In the genomic region with DNA sequence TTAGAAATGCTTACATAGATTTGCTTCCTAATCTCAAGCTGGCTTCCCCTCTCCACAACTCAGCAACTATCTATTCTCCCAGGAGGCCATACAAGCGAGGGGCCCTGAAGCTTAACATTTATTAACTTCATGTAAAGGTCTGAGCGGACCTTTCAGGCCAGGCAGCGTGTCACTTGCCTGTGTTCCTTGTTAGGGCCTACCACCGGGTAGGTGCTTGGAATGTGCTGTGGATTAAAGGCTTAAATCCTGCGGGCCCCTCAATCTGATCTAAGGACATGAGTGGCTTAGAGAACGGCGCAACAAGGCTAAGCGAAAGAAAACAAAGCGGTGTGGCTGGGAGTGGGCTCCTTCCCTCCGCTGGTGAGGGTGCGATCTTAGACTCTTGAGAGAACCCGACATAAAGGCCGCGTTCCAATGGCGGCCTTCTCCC, we compare ENCODE assay signal across 8 cellular contexts. TPM values are rescaled to one million over a fixed set of nuclear protein-coding genes. Genes with fewer than 3 reads are reported as not detected.
DNase-seq lines count a peak whose midpoint lies in the region; ATAC-seq and TF ChIP-seq lines count a peak whose summit lies in the region.

No MANE protein-coding gene starts in this region.

- ATAC-seq in GM18511 (IDR thresholded peaks at IDR 0.05; ENCODE audit: unreplicated experiment) (peak; percentile 2), HG03097 (IDR thresholded peaks at IDR 0.05; ENCODE audit: low FRiP score, unreplicated experiment) (no peak), GM21528 (IDR thresholded peaks at IDR 0.05; ENCODE audit: low FRiP score, unreplicated experiment) (no peak), HG02610 (IDR thresholded peaks at IDR 0.05; ENCODE audit: unreplicated experiment) (no peak)

- H3K27me3 ChIP-seq in dorsolateral prefrontal cortex (no peaks in the 10 kb centered on the region), muscle layer of duodenum (ENCODE audit: low read depth, low read length) (no peaks in the 10 kb centered on the region)

- peaks cover 0 to 11% of the 10 kb centered on the region in 2 donors for H3K36me3 ChIP-seq in muscle layer of duodenum (ENCODE audit: control insufficient read depth in 1 of 2, insufficient read depth in 2 of 2, low read length in 2 of 2)

- peaks cover 12 to 20% of the 10 kb centered on the region in 2 donors for H3K4me1 ChIP-seq in muscle layer of duodenum (ENCODE audit: control insufficient read depth in 1 of 2, insufficient read depth in 2 of 2, low read length in 2 of 2)

- DNase-seq in NCI-H524 (lab: John Stamatoyannopoulos, UW): peak; percentile 42 to 72
- no peak for DNase-seq in dorsolateral prefrontal cortex
- no peak for DNase-seq in ureter (ENCODE audit: low spot score)

- peak in 2 of 56 donors; percentile 10 to 13 for TF ChIP-seq CTCF in dorsolateral prefrontal cortex (IDR thresholded peaks at IDR 0.05 in 54 of 56, conservative IDR thresholded peaks at IDR 0.05 in 2 of 56; ENCODE audit: low read depth in 1 of 56, partially characterized antibody in 56 of 56)

- peak overlapping the region; percentile 72 to 100 (median 98) for H3K4me3 ChIP-seq in dorsolateral prefrontal cortex
- H3K4me3 ChIP-seq in muscle layer of duodenum (ENCODE audit: low read depth in 1 of 2, low read length in 2 of 2): peak overlapping the region; percentile 88 to 95

- H3K27ac ChIP-seq in dorsolateral prefrontal cortex: peak overlapping the region; percentile 96 to 100 (median 100)
- H3K27ac ChIP-seq in muscle layer of duodenum (ENCODE audit: low read length): peak overlapping the region; percentile 100

- intact Hi-C loops in dorsolateral prefrontal cortex (cut with DNase I): loop anchor here (2.0 to 10.0 kb wide), 3 partner anchors 88 to 186 kb away; a partner anchor contains a TSS

- no peaks in the 10 kb centered on the region for H3K9me3 ChIP-seq in muscle layer of duodenum (ENCODE audit: control insufficient read depth in 1 of 2, low read length in 2 of 2)

RNA-seq across cellular contexts. Expression of a gene that starts 0.7 kb away (rescaled TPM):
- 100 to 1,000 TPM in 51 of 120 experiments, 10 to 100 TPM in 69; 61.6 to 183 (median 97.3) TPM for total RNA-seq in dorsolateral prefrontal cortex
- total RNA-seq in ureter: 114 TPM

RNA-seq across cellular contexts. Expression of a gene that starts 24.8 kb away (rescaled TPM):
- total RNA-seq in dorsolateral prefrontal cortex (10 to 100 TPM in 115 of 120 experiments, 1 to 10 TPM in 5; 7.5 to 24.1 (median 14.4) TPM), ureter (22.1 TPM)

Comparison
In these comparisons a context has a peak if more than half of its experiments do, and no peak if none do; other contexts are left out.
1. DNase-seq: peak in NCI-H524 (2 of 2); none in dorsolateral prefrontal cortex (0 of 10) and ureter (single experiment).